ENCODE assay signal across 20 cellular contexts in genomic region chr9:114378016-114378415, GRCh38. TPM values are rescaled to one million over a fixed set of nuclear protein-coding genes. Genes with fewer than 3 reads are reported as not detected.
DNase-seq lines count a peak whose midpoint lies in the region; ATAC-seq and TF ChIP-seq lines count a peak whose summit lies in the region.
"Had no signal": no experiment of that assay in that cellular context is flagged by ENCODE, and none has a peak within 500 bp of the region (broad histone marks: within the 10 kb centered on the region; RNA-seq: fewer than 3 reads in every experiment).

No MANE protein-coding gene starts in this region.

- TF ChIP-seq POLR2A in esophagus muscularis mucosa (IDR thresholded peaks at IDR 0.05; ENCODE audit: low read depth) = no peak

- H3K9me3 ChIP-seq in CD8-positive, alpha-beta memory T cell (ENCODE audit: low read length) = no peaks in the 10 kb centered on the region
- H3K9me3 ChIP-seq in esophagus muscularis mucosa = no peaks in the 10 kb centered on the region
- H3K9me3 ChIP-seq: esophagus squamous epithelium, psoas muscle, tibial nerve had no signal

- 89% methylated on average over 8 of the region's 8 CpGs for WGBS in esophagus muscularis mucosa

- peaks cover 0 to 2% (median 0%) of the 10 kb centered on the region in 3 donors for H3K27me3 Mint-ChIP-seq in CD14-positive monocyte (ENCODE audit: low read depth in 3 of 3)
- peaks cover 0 to 2% of the 10 kb centered on the region in 2 donors for H3K27me3 Mint-ChIP-seq in CD8-positive, alpha-beta memory T cell
- H3K27me3 Mint-ChIP-seq in activated T-helper 17 cell treated with anti-CD3 and anti-CD28 coated beads, Interleukin-2, amount 50 U/mL, for 72 hours = no peaks in the 10 kb centered on the region
- no peaks in the 10 kb centered on the region for H3K27me3 Mint-ChIP-seq in naive B cell

- TF ChIP-seq EP300 in esophagus muscularis mucosa (IDR thresholded peaks at IDR 0.05) = no peak

- intact Hi-C loops in CD14-positive monocyte (cut with micrococcal nuclease) = no loop called here
- intact Hi-C loops in esophagus muscularis mucosa (cut with DNase I) = no loop called here

- peaks cover 79% of the 10 kb centered on the region for H3K4me1 Mint-ChIP-seq in CD14-positive monocyte
- H3K4me1 Mint-ChIP-seq in CD8-positive, alpha-beta memory T cell = peaks cover 85 to 96% (median 94%) of the 10 kb centered on the region in 3 donors
- peaks cover 53% of the 10 kb centered on the region for H3K4me1 Mint-ChIP-seq in activated T-helper 17 cell treated with anti-CD3 and anti-CD28 coated beads, Interleukin-2, amount 50 U/mL, for 72 hours
- H3K4me1 Mint-ChIP-seq in naive B cell = peaks cover 50 to 92% (median 80%) of the 10 kb centered on the region in 3 donors

- H3K36me3 Mint-ChIP-seq in CD14-positive monocyte = peaks cover 76 to 95% of the 10 kb centered on the region in 2 donors
- peaks cover 42 to 93% (median 46%) of the 10 kb centered on the region in 3 donors for H3K36me3 Mint-ChIP-seq in CD8-positive, alpha-beta memory T cell
- H3K36me3 Mint-ChIP-seq in activated T-helper 17 cell treated with anti-CD3 and anti-CD28 coated beads, Interleukin-2, amount 50 U/mL, for 72 hours (ENCODE audit: low read depth) = peaks cover 98% of the 10 kb centered on the region
- peaks cover 25 to 39% of the 10 kb centered on the region in 2 donors for H3K36me3 Mint-ChIP-seq in naive B cell

- CTCF ChIA-PET in CD8-positive, alpha-beta memory T cell (lab: Charles Lee) = interaction anchor here (2.5 to 12.1 kb wide), 2 partner anchors 9 to 10 kb away, joined by 13 to 245 read pairs; partner anchors contain the start of gene AKNA

- POLR2A ChIA-PET in CD8-positive, alpha-beta memory T cell (lab: Charles Lee) = interaction anchor here (1.3 to 1.5 kb wide), 3 partner anchors 10 to 15 kb away, joined by 3 to 9 read pairs (median 8); partner anchors contain the start of gene AKNA

- H3K36me3 ChIP-seq in CD8-positive, alpha-beta memory T cell (ENCODE audit: insufficient read depth, low read length) = peaks cover 58% of the 10 kb centered on the region
- H3K36me3 ChIP-seq in esophagus muscularis mucosa = peaks cover 9 to 75% (median 49%) of the 10 kb centered on the region in 4 donors

- ATAC-seq in activated T-helper 17 cell treated with anti-CD3 and anti-CD28 coated beads, Interleukin-2, amount 50 U/mL, for 72 hours (replicated peaks) = no peak
- ATAC-seq in naive B cell (ENCODE audit: low read depth in 2 of 2) = no peak
- ATAC-seq: psoas muscle had no signal

- peak overlapping the region; percentile 42 to 87 (median 79) for H3K27ac Mint-ChIP-seq in CD14-positive monocyte
- peak overlapping the region; percentile 87 to 98 (median 94) for H3K27ac Mint-ChIP-seq in CD8-positive, alpha-beta memory T cell
- H3K27ac Mint-ChIP-seq in activated T-helper 17 cell treated with anti-CD3 and anti-CD28 coated beads, Interleukin-2, amount 50 U/mL, for 72 hours = peak overlapping the region; percentile 80
- peak overlapping the region; percentile 60 to 99 (median 92) for H3K27ac Mint-ChIP-seq in naive B cell
- H3K27ac Mint-ChIP-seq: nephron had no signal

- no peak overlapping the region for H3K4me3 ChIP-seq in CD8-positive, alpha-beta memory T cell (ENCODE audit: low read length)
- no peak overlapping the region for H3K4me3 ChIP-seq in esophagus muscularis mucosa
- H3K4me3 ChIP-seq: esophagus squamous epithelium, psoas muscle, tibial nerve had no signal

- no peaks in the 10 kb centered on the region for H3K27me3 ChIP-seq in CD8-positive, alpha-beta memory T cell (ENCODE audit: insufficient read depth, low read length, poor library complexity, severe bottlenecking)
- H3K27me3 ChIP-seq in esophagus muscularis mucosa = no peaks in the 10 kb centered on the region
- H3K27me3 ChIP-seq: esophagus squamous epithelium, tibial nerve had no signal

- peaks cover 97% of the 10 kb centered on the region for H3K4me1 ChIP-seq in CD8-positive, alpha-beta memory T cell (ENCODE audit: insufficient read depth, low read length)
- peaks cover 7 to 19% (median 15%) of the 10 kb centered on the region in 4 donors for H3K4me1 ChIP-seq in esophagus muscularis mucosa
- H3K4me1 ChIP-seq: psoas muscle had no signal

- H3K27ac ChIP-seq in CD8-positive, alpha-beta memory T cell (ENCODE audit: low read depth, low read length) = no peak overlapping the region
- H3K27ac ChIP-seq in esophagus muscularis mucosa (replicated peaks in 1 of 4) = no peak overlapping the region
- H3K27ac ChIP-seq: esophagus squamous epithelium, psoas muscle, tibial nerve had no signal

- DNase-seq in CD14-positive monocyte (ENCODE audit: low spot score) (peak; percentile 19), naive B cell (no peak), SHP77 (lab: John Stamatoyannopoulos, UW) (no peak), esophagus muscularis mucosa (ENCODE audit: extremely low spot score) (no peak)
- no peak for DNase-seq in CD8-positive, alpha-beta memory T cell
- DNase-seq in effector CD4-positive, alpha-beta T cell = no peak
- DNase-seq: esophagus squamous epithelium, glutamatergic neuron, IMR-90, NCI-H2029 treated with DMSO at 0.1 percent for 48 hours, NCI-H524, psoas muscle, Right ventricle myocardium superior, T-helper 9 cell had no signal

- TF ChIP-seq CTCF in CD14-positive monocyte (IDR thresholded peaks at IDR 0.05) (no peak), esophagus muscularis mucosa (IDR thresholded peaks at IDR 0.05) (no peak)

- no peak overlapping the region for H3K4me3 Mint-ChIP-seq in CD14-positive monocyte
- peak overlapping the region; percentile 71 to 95 (median 81) for H3K4me3 Mint-ChIP-seq in CD8-positive, alpha-beta memory T cell
- peak overlapping the region; percentile 6 for H3K4me3 Mint-ChIP-seq in activated T-helper 17 cell treated with anti-CD3 and anti-CD28 coated beads, Interleukin-2, amount 50 U/mL, for 72 hours
- peak overlapping the region in 5 of 8 donors; percentile 4 to 77 (median 37) for H3K4me3 Mint-ChIP-seq in naive B cell
- H3K4me3 Mint-ChIP-seq: nephron had no signal

- H3K9me3 Mint-ChIP-seq in CD14-positive monocyte (no peaks in the 10 kb centered on the region), naive B cell (no peaks in the 10 kb centered on the region)
- H3K9me3 Mint-ChIP-seq in CD8-positive, alpha-beta memory T cell = no peaks in the 10 kb centered on the region
- no peaks in the 10 kb centered on the region for H3K9me3 Mint-ChIP-seq in activated T-helper 17 cell treated with anti-CD3 and anti-CD28 coated beads, Interleukin-2, amount 50 U/mL, for 72 hours
- H3K9me3 Mint-ChIP-seq: nephron had no signal

RNA-seq across cellular contexts. Expression of gene AKNA, which starts 9.8 kb away (rescaled TPM):
- 1 to 10 TPM; 3.3 to 7.3 TPM for polyA plus RNA-seq in CD14-positive monocyte
- 100 to 1,000 TPM; 126 TPM for total RNA-seq in CD8-positive, alpha-beta memory T cell
- 45.6 TPM for polyA plus RNA-seq in CD8-positive, alpha-beta memory T cell
- 100 to 1,000 TPM; 169 to 184 TPM for total RNA-seq in activated T-helper 17 cell treated with anti-CD3 and anti-CD28 coated beads, Interleukin-2, amount 50 U/mL, for 72 hours
- 10 to 100 TPM in 5 of 6 donors, under 1 TPM in 1; 0.78 to 34.1 (median 13.7) TPM for polyA plus RNA-seq in naive B cell (ENCODE audit: low read depth in 6 of 6)
- 10 to 100 TPM; 12.5 to 18.5 (median 17.3) TPM for total RNA-seq in esophagus muscularis mucosa

RNA-seq across cellular contexts. Expression of gene ORM2, which starts 48.3 kb away (rescaled TPM):
- under 1 TPM in 1 of 2 donors, not detected in 1; 0.30 TPM for polyA plus RNA-seq in CD14-positive monocyte
- total RNA-seq in CD8-positive, alpha-beta memory T cell = not detected
- not detected for polyA plus RNA-seq in CD8-positive, alpha-beta memory T cell
- total RNA-seq in activated T-helper 17 cell treated with anti-CD3 and anti-CD28 coated beads, Interleukin-2, amount 50 U/mL, for 72 hours = not detected
- polyA plus RNA-seq in naive B cell (ENCODE audit: low read depth in 6 of 6) = not detected
- not detected for total RNA-seq in esophagus muscularis mucosa
- total RNA-seq: dermis microvascular lymphatic vessel endothelial cell, esophagus squamous epithelium, H1, IMR-90, lung microvascular endothelial cell, psoas muscle, Right ventricle myocardium superior, tibial nerve had no signal
- polyA plus RNA-seq: IMR-90 had no signal

RNA-seq across cellular contexts. Expression of gene ORM1, which starts 55.1 kb away (rescaled TPM):
- polyA plus RNA-seq in CD14-positive monocyte (1 to 10 TPM; 2.2 to 2.8 TPM), naive B cell (ENCODE audit: low read depth in 6 of 6) (not detected)
- not detected for total RNA-seq in CD8-positive, alpha-beta memory T cell
- not detected for polyA plus RNA-seq in CD8-positive, alpha-beta memory T cell
- total RNA-seq in activated T-helper 17 cell treated with anti-CD3 and anti-CD28 coated beads, Interleukin-2, amount 50 U/mL, for 72 hours = not detected
- 1 to 10 TPM in 1 of 4 donors, not detected in 3; 1.3 TPM for total RNA-seq in esophagus muscularis mucosa
- total RNA-seq: dermis microvascular lymphatic vessel endothelial cell, H1, lung microvascular endothelial cell, tibial nerve had no signal
- polyA plus RNA-seq: IMR-90 had no signal

Comparison
In these comparisons a context has a peak if more than half of its experiments do, and no peak if none do; other contexts are left out.
1. H3K4me3 Mint-ChIP-seq: peak in CD8-positive, alpha-beta memory T cell (7 of 7), activated T-helper 17 cell treated with anti-CD3 and anti-CD28 coated beads, Interleukin-2, amount 50 U/mL, for 72 hours (single experiment) and naive B cell (5 of 8); none in CD14-positive monocyte (0 of 2).
2. RNA of gene AKNA, which starts 9.8 kb away (total RNA-seq): 169 to 184 TPM in activated T-helper 17 cell treated with anti-CD3 and anti-CD28 coated beads, Interleukin-2, amount 50 U/mL, for 72 hours and 126 TPM in CD8-positive, alpha-beta memory T cell; 12.5 to 18.5 TPM in esophagus muscularis mucosa; every median in the first group is over 4 times any median in the second.
3. Peak in every context shown above with its lines, with median percentiles within 50 percentile points of each other: H3K27ac Mint-ChIP-seq.